In the genomic region with DNA sequence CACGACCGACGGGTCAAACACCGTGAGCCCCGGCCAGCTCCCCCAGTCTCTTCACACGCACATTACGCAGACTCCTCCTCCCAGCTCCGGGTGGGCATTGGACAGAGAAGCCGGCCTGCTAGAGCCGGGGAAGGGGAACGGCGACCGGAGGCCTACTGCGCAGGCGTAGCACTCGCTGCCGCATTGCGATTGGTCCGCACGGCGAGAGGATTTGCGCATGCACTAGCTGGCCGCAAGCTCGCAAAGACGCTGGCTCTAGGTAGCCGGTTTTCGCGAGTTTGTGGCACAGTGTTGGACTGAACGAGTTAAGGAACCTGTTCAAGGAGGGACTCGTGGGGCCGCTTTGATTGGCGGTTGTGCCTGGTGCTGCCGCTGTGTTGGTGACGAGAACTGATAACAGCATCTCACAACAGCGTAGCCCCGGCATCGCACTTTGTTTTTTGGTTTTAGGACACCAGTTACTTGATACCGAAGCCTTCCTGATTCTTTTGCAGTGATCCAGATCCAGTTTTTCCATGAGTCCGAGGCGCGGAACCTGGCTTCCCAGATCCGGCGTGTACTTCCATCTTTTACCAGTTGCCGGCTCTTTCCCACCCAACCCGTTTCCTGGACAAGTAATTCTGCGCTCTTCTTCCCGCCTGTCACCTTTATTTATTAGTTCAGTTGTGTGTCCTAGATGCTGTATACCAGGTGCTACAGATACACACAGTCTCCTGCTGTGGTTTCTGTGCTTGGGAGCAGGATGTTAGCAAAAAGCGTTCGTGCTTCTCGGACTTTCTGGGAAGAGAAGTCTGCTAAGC, we compare ENCODE assay signal across 1 cellular context.
A peak's percentile ranks its signal among the peaks of the same experiment; 100 is the strongest.
TF ChIP-seq lines count a peak whose summit lies in the region.

A gene (minus strand): TSS at position 139 of the 800 bp plus-strand sequence. CDS start 185 bp downstream, outside the sequence.

TF ChIP-seq in K562, 482 proteins besides CTCF, POLR2A, EP300 and RAD21 (continued from another document and continues in another):
- TF ChIP-seq, protein P1, sequence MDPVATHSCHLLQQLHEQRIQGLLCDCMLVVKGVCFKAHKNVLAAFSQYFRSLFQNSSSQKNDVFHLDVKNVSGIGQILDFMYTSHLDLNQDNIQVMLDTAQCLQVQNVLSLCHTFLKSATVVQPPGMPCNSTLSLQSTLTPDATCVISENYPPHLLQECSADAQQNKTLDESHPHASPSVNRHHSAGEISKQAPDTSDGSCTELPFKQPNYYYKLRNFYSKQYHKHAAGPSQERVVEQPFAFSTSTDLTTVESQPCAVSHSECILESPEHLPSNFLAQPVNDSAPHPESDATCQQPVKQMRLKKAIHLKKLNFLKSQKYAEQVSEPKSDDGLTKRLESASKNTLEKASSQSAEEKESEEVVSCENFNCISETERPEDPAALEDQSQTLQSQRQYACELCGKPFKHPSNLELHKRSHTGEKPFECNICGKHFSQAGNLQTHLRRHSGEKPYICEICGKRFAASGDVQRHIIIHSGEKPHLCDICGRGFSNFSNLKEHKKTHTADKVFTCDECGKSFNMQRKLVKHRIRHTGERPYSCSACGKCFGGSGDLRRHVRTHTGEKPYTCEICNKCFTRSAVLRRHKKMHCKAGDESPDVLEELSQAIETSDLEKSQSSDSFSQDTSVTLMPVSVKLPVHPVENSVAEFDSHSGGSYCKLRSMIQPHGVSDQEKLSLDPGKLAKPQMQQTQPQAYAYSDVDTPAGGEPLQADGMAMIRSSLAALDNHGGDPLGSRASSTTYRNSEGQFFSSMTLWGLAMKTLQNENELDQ (CRISPR knock-in tag; IDR thresholded peaks at IDR 0.05; ENCODE audit: borderline replicate concordance), result peak; percentile 68; the same call in 1 of the 2 replicates
- no peak for TF ChIP-seq ZKSCAN8 (CRISPR knock-in tag; IDR thresholded peaks at IDR 0.05)
- TF ChIP-seq, protein P2, sequence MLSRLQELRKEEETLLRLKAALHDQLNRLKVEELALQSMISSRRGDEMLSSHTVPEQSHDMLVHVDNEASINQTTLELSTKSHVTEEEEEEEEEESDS (CRISPR knock-in tag; IDR thresholded peaks at IDR 0.05), result no peak
- TF ChIP-seq, protein P3, sequence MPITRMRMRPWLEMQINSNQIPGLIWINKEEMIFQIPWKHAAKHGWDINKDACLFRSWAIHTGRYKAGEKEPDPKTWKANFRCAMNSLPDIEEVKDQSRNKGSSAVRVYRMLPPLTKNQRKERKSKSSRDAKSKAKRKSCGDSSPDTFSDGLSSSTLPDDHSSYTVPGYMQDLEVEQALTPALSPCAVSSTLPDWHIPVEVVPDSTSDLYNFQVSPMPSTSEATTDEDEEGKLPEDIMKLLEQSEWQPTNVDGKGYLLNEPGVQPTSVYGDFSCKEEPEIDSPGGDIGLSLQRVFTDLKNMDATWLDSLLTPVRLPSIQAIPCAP (CRISPR knock-in tag; IDR thresholded peaks at IDR 0.05; ENCODE audit: borderline replicate concordance), result no peak
- no peak for TF ChIP-seq CBFB (CRISPR knock-in tag; IDR thresholded peaks at IDR 0.05)
- TF ChIP-seq ETV1 (tag; conservative IDR thresholded peaks at IDR 0.05; ENCODE audit: low read depth), result peak; percentile 70
- TF ChIP-seq NCOA2 (IDR thresholded peaks at IDR 0.05; ENCODE audit: partially characterized antibody in 2 of 2), result no peak
- no peak; the same call in 1 of the 2 replicates for TF ChIP-seq SAFB (IDR thresholded peaks at IDR 0.05; ENCODE audit: borderline replicate concordance, low read depth, low read length)
- no peak for TF ChIP-seq MIER1 (IDR thresholded peaks at IDR 0.05; ENCODE audit: low read depth)
- no peak for TF ChIP-seq POLR3A (IDR thresholded peaks at IDR 0.05; ENCODE audit: borderline replicate concordance, extremely low read depth, insufficient read depth, insufficient read length)
- no peak for TF ChIP-seq NELFE (IDR thresholded peaks at IDR 0.05; ENCODE audit: insufficient read depth, insufficient read length)
- TF ChIP-seq TSC22D4 (tag; IDR thresholded peaks at IDR 0.05), result no peak
- no peak for TF ChIP-seq TCFL5 (CRISPR knock-in tag; conservative IDR thresholded peaks at IDR 0.05)
- TF ChIP-seq PPARD (CRISPR knock-in tag; IDR thresholded peaks at IDR 0.05), result no peak
- no peak for TF ChIP-seq ZNF212 (CRISPR knock-in tag; IDR thresholded peaks at IDR 0.05)
- TF ChIP-seq, protein P4, sequence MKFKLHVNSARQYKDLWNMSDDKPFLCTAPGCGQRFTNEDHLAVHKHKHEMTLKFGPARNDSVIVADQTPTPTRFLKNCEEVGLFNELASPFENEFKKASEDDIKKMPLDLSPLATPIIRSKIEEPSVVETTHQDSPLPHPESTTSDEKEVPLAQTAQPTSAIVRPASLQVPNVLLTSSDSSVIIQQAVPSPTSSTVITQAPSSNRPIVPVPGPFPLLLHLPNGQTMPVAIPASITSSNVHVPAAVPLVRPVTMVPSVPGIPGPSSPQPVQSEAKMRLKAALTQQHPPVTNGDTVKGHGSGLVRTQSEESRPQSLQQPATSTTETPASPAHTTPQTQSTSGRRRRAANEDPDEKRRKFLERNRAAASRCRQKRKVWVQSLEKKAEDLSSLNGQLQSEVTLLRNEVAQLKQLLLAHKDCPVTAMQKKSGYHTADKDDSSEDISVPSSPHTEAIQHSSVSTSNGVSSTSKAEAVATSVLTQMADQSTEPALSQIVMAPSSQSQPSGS (CRISPR knock-in tag; IDR thresholded peaks at IDR 0.05), result no peak
- TF ChIP-seq NEUROD1 (IDR thresholded peaks at IDR 0.05; ENCODE audit: borderline replicate concordance, low read depth, low read length, partially characterized antibody), result peak; percentile 100
- TF ChIP-seq, protein P5, sequence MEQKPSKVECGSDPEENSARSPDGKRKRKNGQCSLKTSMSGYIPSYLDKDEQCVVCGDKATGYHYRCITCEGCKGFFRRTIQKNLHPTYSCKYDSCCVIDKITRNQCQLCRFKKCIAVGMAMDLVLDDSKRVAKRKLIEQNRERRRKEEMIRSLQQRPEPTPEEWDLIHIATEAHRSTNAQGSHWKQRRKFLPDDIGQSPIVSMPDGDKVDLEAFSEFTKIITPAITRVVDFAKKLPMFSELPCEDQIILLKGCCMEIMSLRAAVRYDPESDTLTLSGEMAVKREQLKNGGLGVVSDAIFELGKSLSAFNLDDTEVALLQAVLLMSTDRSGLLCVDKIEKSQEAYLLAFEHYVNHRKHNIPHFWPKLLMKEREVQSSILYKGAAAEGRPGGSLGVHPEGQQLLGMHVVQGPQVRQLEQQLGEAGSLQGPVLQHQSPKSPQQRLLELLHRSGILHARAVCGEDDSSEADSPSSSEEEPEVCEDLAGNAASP (IDR thresholded peaks at IDR 0.05), result no peak
- no peak for TF ChIP-seq RAD51 (IDR thresholded peaks at IDR 0.05; ENCODE audit: borderline replicate concordance, low read depth)
- no peak for TF ChIP-seq ZNF551 (CRISPR knock-in tag; IDR thresholded peaks at IDR 0.05)
- TF ChIP-seq ZNF507 (tag; conservative IDR thresholded peaks at IDR 0.05), result no peak
- TF ChIP-seq, protein P6, sequence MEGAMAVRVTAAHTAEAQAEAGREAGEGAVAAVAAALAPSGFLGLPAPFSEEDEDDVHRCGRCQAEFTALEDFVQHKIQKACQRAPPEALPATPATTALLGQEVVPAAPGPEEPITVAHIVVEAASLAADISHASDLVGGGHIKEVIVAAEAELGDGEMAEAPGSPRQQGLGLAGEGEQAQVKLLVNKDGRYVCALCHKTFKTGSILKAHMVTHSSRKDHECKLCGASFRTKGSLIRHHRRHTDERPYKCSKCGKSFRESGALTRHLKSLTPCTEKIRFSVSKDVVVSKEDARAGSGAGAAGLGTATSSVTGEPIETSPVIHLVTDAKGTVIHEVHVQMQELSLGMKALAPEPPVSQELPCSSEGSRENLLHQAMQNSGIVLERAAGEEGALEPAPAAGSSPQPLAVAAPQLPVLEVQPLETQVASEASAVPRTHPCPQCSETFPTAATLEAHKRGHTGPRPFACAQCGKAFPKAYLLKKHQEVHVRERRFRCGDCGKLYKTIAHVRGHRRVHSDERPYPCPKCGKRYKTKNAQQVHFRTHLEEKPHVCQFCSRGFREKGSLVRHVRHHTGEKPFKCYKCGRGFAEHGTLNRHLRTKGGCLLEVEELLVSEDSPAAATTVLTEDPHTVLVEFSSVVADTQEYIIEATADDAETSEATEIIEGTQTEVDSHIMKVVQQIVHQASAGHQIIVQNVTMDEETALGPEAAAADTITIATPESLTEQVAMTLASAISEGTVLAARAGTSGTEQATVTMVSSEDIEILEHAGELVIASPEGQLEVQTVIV (CRISPR knock-in tag; IDR thresholded peaks at IDR 0.05; ENCODE audit: borderline replicate concordance), result no peak
- no peak for TF ChIP-seq TCF7 (IDR thresholded peaks at IDR 0.05; ENCODE audit: borderline replicate concordance)
- no peak for TF ChIP-seq ZNF232 (CRISPR knock-in tag; IDR thresholded peaks at IDR 0.05)
- no peak for TF ChIP-seq ZNF324 (CRISPR knock-in tag; IDR thresholded peaks at IDR 0.05)
- peak; percentile 93 for TF ChIP-seq FOXM1 (IDR thresholded peaks at IDR 0.05; ENCODE audit: low read depth)
- no peak for TF ChIP-seq FOXM1 (CRISPR knock-in tag; IDR thresholded peaks at IDR 0.05; ENCODE audit: low read depth)
- no peak for TF ChIP-seq ZNF134 (CRISPR knock-in tag; conservative IDR thresholded peaks at IDR 0.05)
- TF ChIP-seq, protein P7, sequence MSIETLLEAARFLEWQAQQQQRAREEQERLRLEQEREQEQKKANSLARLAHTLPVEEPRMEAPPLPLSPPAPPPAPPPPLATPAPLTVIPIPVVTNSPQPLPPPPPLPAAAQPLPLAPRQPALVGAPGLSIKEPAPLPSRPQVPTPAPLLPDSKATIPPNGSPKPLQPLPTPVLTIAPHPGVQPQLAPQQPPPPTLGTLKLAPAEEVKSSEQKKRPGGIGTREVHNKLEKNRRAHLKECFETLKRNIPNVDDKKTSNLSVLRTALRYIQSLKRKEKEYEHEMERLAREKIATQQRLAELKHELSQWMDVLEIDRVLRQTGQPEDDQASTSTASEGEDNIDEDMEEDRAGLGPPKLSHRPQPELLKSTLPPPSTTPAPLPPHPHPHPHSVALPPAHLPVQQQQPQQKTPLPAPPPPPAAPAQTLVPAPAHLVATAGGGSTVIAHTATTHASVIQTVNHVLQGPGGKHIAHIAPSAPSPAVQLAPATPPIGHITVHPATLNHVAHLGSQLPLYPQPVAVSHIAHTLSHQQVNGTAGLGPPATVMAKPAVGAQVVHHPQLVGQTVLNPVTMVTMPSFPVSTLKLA (conservative IDR thresholded peaks at IDR 0.05), result peak; percentile 50 to 78
- TF ChIP-seq SMARCA5 (IDR thresholded peaks at IDR 0.05), result no peak
- TF ChIP-seq ZNF695 (CRISPR knock-in tag; IDR thresholded peaks at IDR 0.05), result no peak
- TF ChIP-seq CAMTA2 (CRISPR knock-in tag; conservative IDR thresholded peaks at IDR 0.05), result no peak
- no peak for TF ChIP-seq CHD4 (IDR thresholded peaks at IDR 0.05; ENCODE audit: insufficient read depth, insufficient replicate concordance, low read depth, low read length, poor library complexity, severe bottlenecking)
- TF ChIP-seq, protein P8, sequence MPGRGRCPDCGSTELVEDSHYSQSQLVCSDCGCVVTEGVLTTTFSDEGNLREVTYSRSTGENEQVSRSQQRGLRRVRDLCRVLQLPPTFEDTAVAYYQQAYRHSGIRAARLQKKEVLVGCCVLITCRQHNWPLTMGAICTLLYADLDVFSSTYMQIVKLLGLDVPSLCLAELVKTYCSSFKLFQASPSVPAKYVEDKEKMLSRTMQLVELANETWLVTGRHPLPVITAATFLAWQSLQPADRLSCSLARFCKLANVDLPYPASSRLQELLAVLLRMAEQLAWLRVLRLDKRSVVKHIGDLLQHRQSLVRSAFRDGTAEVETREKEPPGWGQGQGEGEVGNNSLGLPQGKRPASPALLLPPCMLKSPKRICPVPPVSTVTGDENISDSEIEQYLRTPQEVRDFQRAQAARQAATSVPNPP (IDR thresholded peaks at IDR 0.05; ENCODE audit: borderline replicate concordance, insufficient read depth, insufficient read length), result no peak
- TF ChIP-seq HDAC3 (IDR thresholded peaks at IDR 0.05; ENCODE audit: borderline replicate concordance, partially characterized antibody), result peak; percentile 97
- no peak for TF ChIP-seq ZFP1 (CRISPR knock-in tag; IDR thresholded peaks at IDR 0.05)
- no peak for TF ChIP-seq ZBTB17 (CRISPR knock-in tag; IDR thresholded peaks at IDR 0.05)
- peak; percentile 45 for TF ChIP-seq TEAD4 (IDR thresholded peaks at IDR 0.05; ENCODE audit: low read length)
- no peak for TF ChIP-seq TEAD4 (CRISPR knock-in tag; IDR thresholded peaks at IDR 0.05; ENCODE audit: borderline replicate concordance)
- TF ChIP-seq, protein P9, sequence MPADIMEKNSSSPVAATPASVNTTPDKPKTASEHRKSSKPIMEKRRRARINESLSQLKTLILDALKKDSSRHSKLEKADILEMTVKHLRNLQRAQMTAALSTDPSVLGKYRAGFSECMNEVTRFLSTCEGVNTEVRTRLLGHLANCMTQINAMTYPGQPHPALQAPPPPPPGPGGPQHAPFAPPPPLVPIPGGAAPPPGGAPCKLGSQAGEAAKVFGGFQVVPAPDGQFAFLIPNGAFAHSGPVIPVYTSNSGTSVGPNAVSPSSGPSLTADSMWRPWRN (IDR thresholded peaks at IDR 0.05; ENCODE audit: low read depth), result 0 out of 2 replicates have a peak, but pooled peaks have one; percentile 6
- TF ChIP-seq SAFB2 (IDR thresholded peaks at IDR 0.05; ENCODE audit: borderline replicate concordance, low read depth, low read length, severe bottlenecking), result no peak
- TF ChIP-seq GABPA (tag; conservative IDR thresholded peaks at IDR 0.05; ENCODE audit: low read depth), result peak; percentile 53
- TF ChIP-seq GABPB1 (CRISPR knock-in tag; IDR thresholded peaks at IDR 0.05), result peak; percentile 69
- no peak; a peak in 1 of 4 replicates for TF ChIP-seq SIN3A (IDR thresholded peaks at IDR 0.05; ENCODE audit: borderline replicate concordance in 2 of 2, control insufficient read depth in 1 of 2, low read depth in 2 of 2, low read length in 2 of 2)
- TF ChIP-seq, protein P10, sequence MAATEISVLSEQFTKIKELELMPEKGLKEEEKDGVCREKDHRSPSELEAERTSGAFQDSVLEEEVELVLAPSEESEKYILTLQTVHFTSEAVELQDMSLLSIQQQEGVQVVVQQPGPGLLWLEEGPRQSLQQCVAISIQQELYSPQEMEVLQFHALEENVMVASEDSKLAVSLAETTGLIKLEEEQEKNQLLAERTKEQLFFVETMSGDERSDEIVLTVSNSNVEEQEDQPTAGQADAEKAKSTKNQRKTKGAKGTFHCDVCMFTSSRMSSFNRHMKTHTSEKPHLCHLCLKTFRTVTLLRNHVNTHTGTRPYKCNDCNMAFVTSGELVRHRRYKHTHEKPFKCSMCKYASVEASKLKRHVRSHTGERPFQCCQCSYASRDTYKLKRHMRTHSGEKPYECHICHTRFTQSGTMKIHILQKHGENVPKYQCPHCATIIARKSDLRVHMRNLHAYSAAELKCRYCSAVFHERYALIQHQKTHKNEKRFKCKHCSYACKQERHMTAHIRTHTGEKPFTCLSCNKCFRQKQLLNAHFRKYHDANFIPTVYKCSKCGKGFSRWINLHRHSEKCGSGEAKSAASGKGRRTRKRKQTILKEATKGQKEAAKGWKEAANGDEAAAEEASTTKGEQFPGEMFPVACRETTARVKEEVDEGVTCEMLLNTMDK (IDR thresholded peaks at IDR 0.05; ENCODE audit: borderline replicate concordance, insufficient read depth, low read depth, low read length, poor library complexity, severe bottlenecking), result no peak
- peak; percentile 94 for TF ChIP-seq ZSCAN29 (IDR thresholded peaks at IDR 0.05)
- peak; percentile 65 for TF ChIP-seq KDM5B (IDR thresholded peaks at IDR 0.05; ENCODE audit: insufficient replicate concordance, low read depth, low read length)
